1 cellular context compared by ENCODE assay signal in genomic region chr5:62653001-62653863, GRCh38.
TF ChIP-seq lines count a peak whose summit lies in the region.

No MANE protein-coding gene starts in this region.

TF ChIP-seq in HepG2, 621 proteins besides CTCF, POLR2A, EP300 and RAD21 (continued from another document):
- TF ChIP-seq ZNF280D (CRISPR knock-in tag; IDR thresholded peaks at IDR 0.05): 0 out of 2 replicates have a peak, but pooled peaks have one; percentile 32
- TF ChIP-seq ZMYM4 (CRISPR knock-in tag; IDR thresholded peaks at IDR 0.05): peak; percentile 16
- TF ChIP-seq MEIS1 (CRISPR knock-in tag; IDR thresholded peaks at IDR 0.05; ENCODE audit: borderline replicate concordance): no peak
- peak; percentile 45; the same call in 1 of the 2 replicates for TF ChIP-seq ZNF362 (CRISPR knock-in tag; IDR thresholded peaks at IDR 0.05; ENCODE audit: borderline replicate concordance)
- TF ChIP-seq GABPA (IDR thresholded peaks at IDR 0.05; ENCODE audit: low read depth, low read length): no peak
- TF ChIP-seq GABPA (CRISPR knock-in tag; IDR thresholded peaks at IDR 0.05; ENCODE audit: low read depth): peak; percentile 68
- TF ChIP-seq MAFG (CRISPR knock-in tag; IDR thresholded peaks at IDR 0.05): no peak
- no peak for TF ChIP-seq ZNF234 (CRISPR knock-in tag; conservative IDR thresholded peaks at IDR 0.05)
- peak; percentile 39; the same call in 1 of the 2 replicates for TF ChIP-seq GABPB1 (CRISPR knock-in tag; IDR thresholded peaks at IDR 0.05)
- TF ChIP-seq ZNF605 (CRISPR knock-in tag; IDR thresholded peaks at IDR 0.05): 0 out of 2 replicates have a peak, but pooled peaks have one; percentile 30
